9 cellular contexts compared by ENCODE assay signal in the genomic region with DNA sequence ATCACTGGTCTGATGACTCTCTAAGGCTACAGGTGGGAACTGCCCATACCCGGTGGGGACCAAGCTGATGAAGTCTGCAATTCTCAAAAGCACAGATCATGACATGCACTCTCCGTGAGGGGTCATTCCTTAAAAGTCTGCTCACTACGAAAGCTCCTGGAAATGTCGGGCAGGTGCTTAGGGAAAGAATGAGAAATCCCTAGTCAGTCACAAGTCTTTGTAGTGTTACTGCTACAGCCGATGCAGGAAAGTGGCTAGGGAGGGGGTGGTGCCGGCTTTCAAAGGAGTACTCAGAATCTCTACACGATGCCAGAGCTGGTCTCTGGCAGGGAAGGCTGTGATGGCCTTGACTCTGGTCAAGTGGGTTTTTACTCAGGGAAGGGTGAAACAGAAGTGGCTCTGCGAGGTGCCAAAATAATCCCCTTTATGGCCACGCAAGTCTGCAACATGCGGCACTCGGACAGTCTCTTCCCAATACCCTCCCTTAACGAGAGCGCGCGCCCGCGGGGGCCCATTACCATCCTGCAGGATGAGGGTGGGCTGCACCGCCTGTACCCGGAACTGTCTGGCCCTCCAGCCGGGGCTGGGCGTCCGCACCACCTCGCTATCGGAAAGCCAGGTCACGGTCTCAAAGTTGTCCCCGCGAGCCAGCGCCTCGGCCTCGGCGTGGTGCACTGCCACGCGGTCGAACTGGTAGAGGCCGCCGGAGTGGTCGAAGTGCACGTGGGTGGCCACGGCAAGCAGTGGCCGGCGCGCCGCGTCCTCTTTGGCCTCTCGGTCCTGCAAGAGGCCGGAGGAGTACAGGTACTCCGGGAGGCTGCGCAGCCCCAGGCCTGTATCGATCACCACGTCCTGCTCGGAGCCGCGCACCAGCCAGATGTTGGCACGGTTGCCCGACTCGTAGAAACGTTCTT. TPM values are rescaled to one million over a fixed set of nuclear protein-coding genes. Genes with fewer than 3 reads are reported as not detected.
DNase-seq lines count a peak whose midpoint lies in the region; ATAC-seq, FAIRE-seq and TF ChIP-seq lines count a peak whose summit lies in the region.
"Had no signal": no experiment of that assay in that cellular context is flagged by ENCODE, and none has a peak within 500 bp of the region (broad histone marks: within the 10 kb centered on the region; RNA-seq: fewer than 3 reads in every experiment).

No MANE protein-coding gene starts in this region.

- no peaks in the 10 kb centered on the region for H4K20me1 ChIP-seq in keratinocyte (ENCODE audit: control insufficient read depth, extremely low read depth, insufficient read depth, low read length)

- peak overlapping the region; percentile 89 for H3K9ac ChIP-seq in keratinocyte (ENCODE audit: control insufficient read depth, extremely low read depth, insufficient read depth, low read length)

- H3K9me1 ChIP-seq in keratinocyte (ENCODE audit: control insufficient read depth, extremely low read depth, insufficient read depth, low read length): no peaks in the 10 kb centered on the region

- FAIRE-seq in bronchial epithelial cell (lab: Jason Lieb, UNC) (no peak), keratinocyte (lab: Jason Lieb, UNC) (peak; percentile 66)
- FAIRE-seq: frontal cortex had no signal

- peaks cover 38% of the 10 kb centered on the region for H3K79me2 ChIP-seq in keratinocyte (ENCODE audit: control insufficient read depth, insufficient read depth, low read length)

- H2AFZ ChIP-seq in keratinocyte (ENCODE audit: control insufficient read depth, low read length): peak overlapping the region; percentile 98

- H3K4me3 ChIP-seq in bronchial epithelial cell (ENCODE audit: low read depth, low read length) (peak overlapping the region; percentile 94), keratinocyte (ENCODE audit: control insufficient read depth in 2 of 3, extremely low read depth in 1 of 3, insufficient read depth in 2 of 3, low read depth in 1 of 3, low read length in 3 of 3) (peak overlapping the region; percentile 70 to 98 (median 94))

- H3K36me3 ChIP-seq in bronchial epithelial cell (ENCODE audit: control insufficient read depth, insufficient read depth, low read length) (no peaks in the 10 kb centered on the region), keratinocyte (ENCODE audit: control insufficient read depth in 2 of 2, extremely low read depth in 1 of 2, insufficient read depth in 2 of 2, low read length in 2 of 2) (no peaks in the 10 kb centered on the region)

- dilution Hi-C loops in keratinocyte (cut with MboI; ENCODE audit: extremely low pct_ligation_motif_present, low sequenced_read_pairs): no loop called here

- peak; percentile 15 for ATAC-seq in GM21423 (IDR thresholded peaks at IDR 0.05; ENCODE audit: unreplicated experiment)

- peak overlapping the region; percentile 79 for H3K27ac ChIP-seq in keratinocyte (ENCODE audit: control insufficient read depth, insufficient read depth, low read length)

- DNase-seq in Daoy (ENCODE audit: low read depth): peak; percentile 31
- peak; percentile 27 for DNase-seq in HuH-7 (ENCODE audit: low spot score)
- peak; percentile 0 for DNase-seq in T follicular helper cell (ENCODE audit: low read depth)
- peak; percentile 28 for DNase-seq in bronchial epithelial cell (ENCODE audit: low read depth)
- DNase-seq in keratinocyte (ENCODE audit: low read depth, low spot score): no peak
- DNase-seq in stimulated activated CD4-positive, alpha-beta T cell treated with anti-CD3 and anti-CD28 coated beads, Interleukin-12 subunit alpha, Interleukin-12 subunit beta, amount 100 ng/mL, for 24 hours (ENCODE audit: low read depth in 2 of 2): peak; percentile 9 to 15
- DNase-seq in activated CD4-positive, CD25-positive, alpha-beta regulatory T cell treated with anti-CD3 and anti-CD28 coated beads, Interleukin-2, amount 50 U/mL, for 72 hours: no peak

- H3K27me3 ChIP-seq in bronchial epithelial cell (ENCODE audit: control insufficient read depth, insufficient read depth, low read length) (no peaks in the 10 kb centered on the region), keratinocyte (ENCODE audit: control insufficient read depth, extremely low read depth, insufficient read depth, low read length) (no peaks in the 10 kb centered on the region)

- peak overlapping the region; percentile 86 for H3K4me2 ChIP-seq in keratinocyte (ENCODE audit: control insufficient read depth, extremely low read depth, insufficient read depth, low read depth, low read length)

- no peaks in the 10 kb centered on the region for H3K9me3 ChIP-seq in keratinocyte (ENCODE audit: control insufficient read depth, low read depth, low read length)

- TF ChIP-seq CTCF in bronchial epithelial cell (IDR thresholded peaks at IDR 0.05; ENCODE audit: insufficient read depth, low read length, severe bottlenecking) (no peak), keratinocyte (optimal IDR thresholded peaks at IDR 0.05 in 1 of 3, IDR thresholded peaks at IDR 0.05 in 1 of 3, conservative IDR thresholded peaks at IDR 0.05 in 1 of 3; ENCODE audit: extremely low read depth in 1 of 3, insufficient read depth in 2 of 3, low read length in 3 of 3) (no peak)

- peaks cover 7% of the 10 kb centered on the region for H3K4me1 ChIP-seq in keratinocyte (ENCODE audit: control insufficient read depth, extremely low read depth, insufficient read depth, low read length)

RNA-seq across cellular contexts. Expression of a gene that starts 1.0 kb away (rescaled TPM):
- 2.3 and 4.1 TPM in 2 replicates for total RNA-seq in Daoy (2014; rRNA removed; shearing (Covaris generic))
- total RNA-seq in bronchial epithelial cell: 3.2 and 4.0 TPM in 2 replicates
- polyA plus RNA-seq in keratinocyte: 2.5 to 4.6 TPM (median 3.7 TPM) in 3 replicates
- polyA plus RNA-seq in keratinocyte (2011; ENCODE audit: low read depth): 1.4 TPM
- polyA plus RNA-seq in keratinocyte (2011; cell fraction: cytosol; rRNA removed): 2.2 and 3.6 TPM in 2 replicates
- 4.2 and 4.9 TPM in 2 replicates for polyA plus RNA-seq in keratinocyte (2011; cell fraction: nucleus; rRNA removed)
- 2.5 and 3.5 TPM in 2 replicates for polyA plus RNA-seq in keratinocyte (2012; ENCODE audit: low replicate concordance)
- 2.3 to 4.0 TPM (median 2.4 TPM) in 3 replicates for polyA minus RNA-seq in keratinocyte
- 4.6 TPM for polyA minus RNA-seq in keratinocyte (2011; cell fraction: cytosol; rRNA and poly(A)+ RNA removed)
- 5.3 and 7.3 TPM in 2 replicates for polyA minus RNA-seq in keratinocyte (2011; cell fraction: nucleus; rRNA and poly(A)+ RNA removed)

RNA-seq across cellular contexts. Expression of a gene that starts 1.1 kb away (rescaled TPM):
- total RNA-seq in Daoy (2014; rRNA removed; shearing (Covaris generic)): 20.7 and 32.6 TPM in 2 replicates
- 7.4 and 7.9 TPM in 2 replicates for total RNA-seq in bronchial epithelial cell
- 11.8 to 27.3 TPM (median 27.0 TPM) in 3 replicates for polyA plus RNA-seq in keratinocyte
- 19.6 TPM for polyA plus RNA-seq in keratinocyte (2011; ENCODE audit: low read depth)
- polyA plus RNA-seq in keratinocyte (2011; cell fraction: cytosol; rRNA removed): 26.1 and 26.4 TPM in 2 replicates
- polyA plus RNA-seq in keratinocyte (2011; cell fraction: nucleus; rRNA removed): 26.4 and 26.8 TPM in 2 replicates
- 8.5 and 20.8 TPM in 2 replicates for polyA plus RNA-seq in keratinocyte (2012; ENCODE audit: low replicate concordance)
- 4.4 to 17.9 TPM (median 10.6 TPM) in 3 replicates for polyA minus RNA-seq in keratinocyte
- 13.6 TPM for polyA minus RNA-seq in keratinocyte (2011; cell fraction: cytosol; rRNA and poly(A)+ RNA removed)
- polyA minus RNA-seq in keratinocyte (2011; cell fraction: nucleus; rRNA and poly(A)+ RNA removed): 3.5 and 4.6 TPM in 2 replicates

RNA-seq across cellular contexts. Expression of a gene that starts 55.8 kb away (rescaled TPM):
- total RNA-seq in Daoy (2014; rRNA removed; shearing (Covaris generic)): 10.8 and 16.1 TPM in 2 replicates
- 15.4 and 16.3 TPM in 2 replicates for total RNA-seq in bronchial epithelial cell
- 10.1 to 18.9 TPM (median 10.4 TPM) in 3 replicates for polyA plus RNA-seq in keratinocyte
- polyA plus RNA-seq in keratinocyte (2011; ENCODE audit: low read depth): 6.4 TPM
- polyA plus RNA-seq in keratinocyte (2011; cell fraction: cytosol; rRNA removed): 7.1 and 14.8 TPM in 2 replicates
- 9.1 and 14.0 TPM in 2 replicates for polyA plus RNA-seq in keratinocyte (2011; cell fraction: nucleus; rRNA removed)
- 7.6 and 9.4 TPM in 2 replicates for polyA plus RNA-seq in keratinocyte (2012; ENCODE audit: low replicate concordance)
- 1.1 to 16.3 TPM (median 9.0 TPM) in 3 replicates for polyA minus RNA-seq in keratinocyte
- 12.9 TPM for polyA minus RNA-seq in keratinocyte (2011; cell fraction: cytosol; rRNA and poly(A)+ RNA removed)
- 5.6 and 10.5 TPM in 2 replicates for polyA minus RNA-seq in keratinocyte (2011; cell fraction: nucleus; rRNA and poly(A)+ RNA removed)

Comparison
In these comparisons a context has a peak if more than half of its experiments do, and no peak if none do; other contexts are left out.
1. DNase-seq: peak in Daoy (single experiment), HuH-7 (single experiment), T follicular helper cell (single experiment), bronchial epithelial cell (single experiment) and stimulated activated CD4-positive, alpha-beta T cell treated with anti-CD3 and anti-CD28 coated beads, Interleukin-12 subunit alpha, Interleukin-12 subunit beta, amount 100 ng/mL, for 24 hours (2 of 2); none in keratinocyte (single experiment) and activated CD4-positive, CD25-positive, alpha-beta regulatory T cell treated with anti-CD3 and anti-CD28 coated beads, Interleukin-2, amount 50 U/mL, for 72 hours (single experiment).